9 cellular contexts compared by ENCODE assay signal in genomic region chr12:53078425-53079225, GRCh38. TPM values are rescaled to one million over a fixed set of nuclear protein-coding genes. Genes with fewer than 3 reads are reported as not detected.
DNase-seq lines count a peak whose midpoint lies in the region; ATAC-seq and TF ChIP-seq lines count a peak whose summit lies in the region.
"Had no signal": no experiment of that assay in that cellular context is flagged by ENCODE, and none has a peak within 500 bp of the region (broad histone marks: within the 10 kb centered on the region; RNA-seq: fewer than 3 reads in every experiment).

No MANE protein-coding gene starts in this region.

- peak overlapping the region; percentile 81 to 94 for H3K27ac ChIP-seq in mucosa of rectum (ENCODE audit: low read depth in 2 of 2, low read length in 2 of 2)

- in situ Hi-C loops in G401 (cut with HindIII; ENCODE audit: low sequenced_read_pairs) = loop anchor here (5.0 to 10.0 kb wide), 2 partner anchors 44 to 116 kb away; no protein-coding TSS in a partner anchor

- peak; percentile 11 for ATAC-seq in HG03039 (IDR thresholded peaks at IDR 0.05; ENCODE audit: unreplicated experiment)

- peak overlapping the region; percentile 68 to 80 for H3K9ac ChIP-seq in mucosa of rectum (ENCODE audit: low read depth in 1 of 2, low read length in 2 of 2)

- peaks cover 16 to 27% of the 10 kb centered on the region in 2 donors for H3K36me3 ChIP-seq in mucosa of rectum (ENCODE audit: control insufficient read depth in 2 of 2, insufficient read depth in 2 of 2, low read length in 2 of 2)

- no peak for TF ChIP-seq CTCF in choroid plexus epithelial cell (conservative IDR thresholded peaks at IDR 0.05; ENCODE audit: low read depth, low read length)

- H3K27me3 ChIP-seq in mucosa of rectum (ENCODE audit: control insufficient read depth in 2 of 2, insufficient read depth in 2 of 2, low read length in 2 of 2) = no peaks in the 10 kb centered on the region

- H3K4me1 ChIP-seq in mucosa of rectum (ENCODE audit: control insufficient read depth in 2 of 2, insufficient read depth in 2 of 2, low read length in 2 of 2) = peaks cover 5 to 8% of the 10 kb centered on the region in 2 donors

- peak; percentile 45 for DNase-seq in SHP77 treated with DMSO at 0.1 percent for 48 hours (lab: John Stamatoyannopoulos, UW)
- no peak for DNase-seq in SHP77 (lab: John Stamatoyannopoulos, UW)
- DNase-seq in RKO (ENCODE audit: low spot score) = peak; percentile 66
- DNase-seq in choroid plexus epithelial cell (ENCODE audit: low read depth) = peak; percentile 47
- no peak for DNase-seq in G401 (ENCODE audit: low spot score)
- DNase-seq in Ammon's horn (ENCODE audit: low spot score) = no peak

- H3K4me3 ChIP-seq in choroid plexus epithelial cell (ENCODE audit: low read depth, low read length) (peak overlapping the region; percentile 78), mucosa of rectum (ENCODE audit: low read length in 2 of 2) (peak overlapping the region; percentile 76 to 83)

- no peaks in the 10 kb centered on the region for H3K9me3 ChIP-seq in mucosa of rectum (ENCODE audit: control insufficient read depth in 2 of 2, low read length in 2 of 2)

RNA-seq across cellular contexts. Expression of gene SPRYD3, which starts 0.6 kb away (rescaled TPM):
- 16.7 and 21.4 TPM in 2 replicates for total RNA-seq in G401 (2014; rRNA removed; shearing (Covaris generic))

RNA-seq across cellular contexts. Expression of gene IGFBP6, which starts 18.8 kb away (rescaled TPM):
- 29.3 and 50.2 TPM in 2 replicates for total RNA-seq in G401 (2014; rRNA removed; shearing (Covaris generic))

RNA-seq across cellular contexts. Expression of gene SOAT2, which starts 24.7 kb away (rescaled TPM):
- not detected in 2 replicates for total RNA-seq in G401 (2014; rRNA removed; shearing (Covaris generic))
- total RNA-seq: left cardiac atrium had no signal

RNA-seq across cellular contexts. Expression of gene TNS2, which starts 28.8 kb away (rescaled TPM):
- 13.7 and 21.0 TPM in 2 replicates for total RNA-seq in G401 (2014; rRNA removed; shearing (Covaris generic))

Comparison
In these comparisons a context has a peak if more than half of its experiments do, and no peak if none do; other contexts are left out.
1. DNase-seq: peak in SHP77 treated with DMSO at 0.1 percent for 48 hours (single experiment), RKO (single experiment) and choroid plexus epithelial cell (single experiment); none in SHP77 (0 of 2), G401 (single experiment) and Ammon's horn (single experiment).